13 cellular contexts compared by ENCODE assay signal in genomic region chr11:68011046-68011943, GRCh38. TPM values are rescaled to one million over a fixed set of nuclear protein-coding genes. Genes with fewer than 3 reads are reported as not detected.
DNase-seq lines count a peak whose midpoint lies in the region; ATAC-seq, FAIRE-seq and TF ChIP-seq lines count a peak whose summit lies in the region.
"Had no signal": no experiment of that assay in that cellular context is flagged by ENCODE, and none has a peak within 500 bp of the region (broad histone marks: within the 10 kb centered on the region; RNA-seq: fewer than 3 reads in every experiment).

No MANE protein-coding gene starts in this region.

- FAIRE-seq in RCC 7860 (lab: Jason Lieb, UNC), result no peak
- FAIRE-seq: D721Med had no signal

- H3K27ac Mint-ChIP-seq in activated CD8-positive, alpha-beta T cell treated with anti-CD3 and anti-CD28 coated beads, Interleukin-2, amount 10 ng/mL, durations not matched to agents 7 days and 5 days, result no peak overlapping the region
- no peak overlapping the region for H3K27ac Mint-ChIP-seq in activated naive CD4-positive, alpha-beta T cell treated with anti-CD3 and anti-CD28 coated beads for 36 hours
- H3K27ac Mint-ChIP-seq: activated T-cell treated with anti-CD3 and anti-CD28 coated beads, Interleukin-2, amount 50 U/mL, for 72 hours; stimulated activated naive CD8-positive, alpha-beta T cell treated with anti-CD3 and anti-CD28 coated beads, Interleukin-15, Interleukin-2, amounts not matched to agents 100 ng/mL and 50 ng/mL, for 24 hours had no signal

- no peaks in the 10 kb centered on the region for H3K27me3 Mint-ChIP-seq in activated CD8-positive, alpha-beta T cell treated with anti-CD3 and anti-CD28 coated beads, Interleukin-2, amount 10 ng/mL, durations not matched to agents 7 days and 5 days (ENCODE audit: low read depth)
- peaks cover 4% of the 10 kb centered on the region for H3K27me3 Mint-ChIP-seq in activated naive CD4-positive, alpha-beta T cell treated with anti-CD3 and anti-CD28 coated beads for 36 hours (ENCODE audit: low read depth)
- H3K27me3 Mint-ChIP-seq: stimulated activated naive CD8-positive, alpha-beta T cell treated with anti-CD3 and anti-CD28 coated beads, Interleukin-15, Interleukin-2, amounts not matched to agents 100 ng/mL and 50 ng/mL, for 24 hours had no signal

- peaks cover 98% of the 10 kb centered on the region for H3K4me1 ChIP-seq in BLaER1

- no peak overlapping the region for H3K4me3 Mint-ChIP-seq in activated CD8-positive, alpha-beta T cell treated with anti-CD3 and anti-CD28 coated beads, Interleukin-2, amount 10 ng/mL, durations not matched to agents 7 days and 5 days
- no peak overlapping the region for H3K4me3 Mint-ChIP-seq in activated naive CD4-positive, alpha-beta T cell treated with anti-CD3 and anti-CD28 coated beads for 36 hours
- H3K4me3 Mint-ChIP-seq: activated T-cell treated with anti-CD3 and anti-CD28 coated beads, Interleukin-2, amount 50 U/mL, for 72 hours; stimulated activated naive CD8-positive, alpha-beta T cell treated with anti-CD3 and anti-CD28 coated beads, Interleukin-15, Interleukin-2, amounts not matched to agents 100 ng/mL and 50 ng/mL, for 24 hours had no signal

- peaks cover 18% of the 10 kb centered on the region for H3K4me1 Mint-ChIP-seq in activated CD8-positive, alpha-beta T cell treated with anti-CD3 and anti-CD28 coated beads, Interleukin-2, amount 10 ng/mL, durations not matched to agents 7 days and 5 days (ENCODE audit: low read depth)
- peaks cover 10% of the 10 kb centered on the region for H3K4me1 Mint-ChIP-seq in activated naive CD4-positive, alpha-beta T cell treated with anti-CD3 and anti-CD28 coated beads for 36 hours (ENCODE audit: low read depth)

- TF ChIP-seq CTCF in fibroblast of mammary gland (conservative IDR thresholded peaks at IDR 0.05; ENCODE audit: control insufficient read depth, insufficient read depth, low read depth, low read length), result no peak

- H3K9me3 ChIP-seq in BLaER1, result no peaks in the 10 kb centered on the region

- H3K9ac ChIP-seq in BLaER1, result peak overlapping the region; percentile 84

- H3K4me3 ChIP-seq in BLaER1, result peak overlapping the region; percentile 67
- peak overlapping the region; percentile 47 for H3K4me3 ChIP-seq in fibroblast of mammary gland (ENCODE audit: control insufficient read depth, low read depth, low read length)

- no peaks in the 10 kb centered on the region for H4K20me1 ChIP-seq in BLaER1

- intact Hi-C loops in sciatic nerve (cut with DNase I) (no loop called here), posterior vena cava (cut with DNase I) (no loop called here)
- intact Hi-C loops in activated naive CD4-positive, alpha-beta T cell treated with anti-CD3 and anti-CD28 coated beads for 36 hours (cut with micrococcal nuclease), result no loop called here

- no peaks in the 10 kb centered on the region for H3K9me3 Mint-ChIP-seq in activated CD8-positive, alpha-beta T cell treated with anti-CD3 and anti-CD28 coated beads, Interleukin-2, amount 10 ng/mL, durations not matched to agents 7 days and 5 days (ENCODE audit: insufficient read depth)
- no peaks in the 10 kb centered on the region for H3K9me3 Mint-ChIP-seq in activated naive CD4-positive, alpha-beta T cell treated with anti-CD3 and anti-CD28 coated beads for 36 hours
- H3K9me3 Mint-ChIP-seq: activated T-cell treated with anti-CD3 and anti-CD28 coated beads, Interleukin-2, amount 50 U/mL, for 72 hours; stimulated activated naive CD8-positive, alpha-beta T cell treated with anti-CD3 and anti-CD28 coated beads, Interleukin-15, Interleukin-2, amounts not matched to agents 100 ng/mL and 50 ng/mL, for 24 hours had no signal

- peak overlapping the region; percentile 100 for H3K4me2 ChIP-seq in BLaER1

- H3K27me3 ChIP-seq in BLaER1, result no peaks in the 10 kb centered on the region

- CTCF ChIA-PET in activated CD8-positive, alpha-beta T cell treated with anti-CD3 and anti-CD28 coated beads, Interleukin-2, amount 10 ng/mL, durations not matched to agents 7 days and 5 days (lab: Charles Lee), result interaction anchor here (0.8 to 1.3 kb wide), 2 partner anchors 13 to 195 kb away, joined by 4 to 5 read pairs; no protein-coding TSS in a partner anchor
- CTCF ChIA-PET in activated naive CD4-positive, alpha-beta T cell treated with anti-CD3 and anti-CD28 coated beads for 36 hours (lab: Charles Lee), result no interaction called here

- no peaks in the 10 kb centered on the region for H3K36me3 Mint-ChIP-seq in activated CD8-positive, alpha-beta T cell treated with anti-CD3 and anti-CD28 coated beads, Interleukin-2, amount 10 ng/mL, durations not matched to agents 7 days and 5 days (ENCODE audit: low read depth)
- H3K36me3 Mint-ChIP-seq in activated naive CD4-positive, alpha-beta T cell treated with anti-CD3 and anti-CD28 coated beads for 36 hours (ENCODE audit: low read depth), result no peaks in the 10 kb centered on the region

- H3K36me3 ChIP-seq in BLaER1, result 0 out of 2 replicates have a peak, but pooled peaks cover 5% of the 10 kb centered on the region

- no peak for ATAC-seq in sciatic nerve
- ATAC-seq in activated CD8-positive, alpha-beta T cell treated with anti-CD3 and anti-CD28 coated beads, Interleukin-2, amount 10 ng/mL, durations not matched to agents 7 days and 5 days, result no peak
- ATAC-seq: activated T-cell treated with anti-CD3 and anti-CD28 coated beads, Interleukin-2, amount 50 U/mL, for 72 hours had no signal

- POLR2A ChIA-PET in activated CD8-positive, alpha-beta T cell treated with anti-CD3 and anti-CD28 coated beads, Interleukin-2, amount 10 ng/mL, durations not matched to agents 7 days and 5 days (lab: Charles Lee), result no interaction called here

- peak overlapping the region; percentile 96 for H3K27ac ChIP-seq in BLaER1

- peak; percentile 5 for DNase-seq in RCC 7860 (ENCODE audit: low spot score)
- no peak for DNase-seq in fibroblast of mammary gland (ENCODE audit: low read depth)
- peak; percentile 55 for DNase-seq in sciatic nerve (ENCODE audit: low spot score)
- no peak for DNase-seq in posterior vena cava (ENCODE audit: low spot score)
- DNase-seq in activated CD8-positive, alpha-beta T cell treated with anti-CD3 and anti-CD28 coated beads, Interleukin-2, amount 10 ng/mL, durations not matched to agents 7 days and 5 days, result no peak
- no peak for DNase-seq in NCI-H2171 (lab: John Stamatoyannopoulos, UW)
- no peak for DNase-seq in activated naive CD4-positive, alpha-beta T cell treated with anti-CD3 and anti-CD28 coated beads for 36 hours
- DNase-seq: activated T-cell treated with anti-CD3 and anti-CD28 coated beads, Interleukin-2, amount 50 U/mL, for 72 hours; NCI-H1048; occipital lobe had no signal

RNA-seq across cellular contexts. Expression of gene ALDH3B1, which starts 1.2 kb away (rescaled TPM):
- total RNA-seq in sciatic nerve (46.7 TPM), posterior vena cava (10 to 100 TPM; 11.2 to 15.0 TPM)
- total RNA-seq in activated CD8-positive, alpha-beta T cell treated with anti-CD3 and anti-CD28 coated beads, Interleukin-2, amount 10 ng/mL, durations not matched to agents 7 days and 5 days, result not detected
- not detected for total RNA-seq in activated naive CD4-positive, alpha-beta T cell treated with anti-CD3 and anti-CD28 coated beads for 36 hours

RNA-seq across cellular contexts. Expression of gene UNC93B1, which starts 7.4 kb away (rescaled TPM):
- total RNA-seq in sciatic nerve, result 37.0 TPM
- total RNA-seq in posterior vena cava, result 10 to 100 TPM; 15.9 to 28.5 TPM
- 10 to 100 TPM; 27.8 to 29.8 TPM for total RNA-seq in activated CD8-positive, alpha-beta T cell treated with anti-CD3 and anti-CD28 coated beads, Interleukin-2, amount 10 ng/mL, durations not matched to agents 7 days and 5 days
- total RNA-seq in activated naive CD4-positive, alpha-beta T cell treated with anti-CD3 and anti-CD28 coated beads for 36 hours, result 10 to 100 TPM; 18.4 to 19.0 TPM

RNA-seq across cellular contexts. Expression of gene NDUFS8, which starts 19.2 kb away (rescaled TPM):
- total RNA-seq in sciatic nerve (63.9 TPM), posterior vena cava (100 to 1,000 TPM in 1 of 2 donors, 10 to 100 TPM in 1; 95.3 to 101 TPM)
- total RNA-seq in activated CD8-positive, alpha-beta T cell treated with anti-CD3 and anti-CD28 coated beads, Interleukin-2, amount 10 ng/mL, durations not matched to agents 7 days and 5 days, result 100 to 1,000 TPM; 146 to 163 TPM
- 100 to 1,000 TPM; 142 to 162 TPM for total RNA-seq in activated naive CD4-positive, alpha-beta T cell treated with anti-CD3 and anti-CD28 coated beads for 36 hours

RNA-seq across cellular contexts. Expression of gene TCIRG1, which starts 27.5 kb away (rescaled TPM):
- total RNA-seq in sciatic nerve, result 128 TPM
- 100 to 1,000 TPM in 1 of 2 donors, 10 to 100 TPM in 1; 80.8 to 105 TPM for total RNA-seq in posterior vena cava
- total RNA-seq in activated CD8-positive, alpha-beta T cell treated with anti-CD3 and anti-CD28 coated beads, Interleukin-2, amount 10 ng/mL, durations not matched to agents 7 days and 5 days, result 100 to 1,000 TPM; 238 to 263 TPM
- 100 to 1,000 TPM; 137 to 141 TPM for total RNA-seq in activated naive CD4-positive, alpha-beta T cell treated with anti-CD3 and anti-CD28 coated beads for 36 hours

Comparison
In these comparisons a context has a peak if more than half of its experiments do, and no peak if none do; other contexts are left out.
1. DNase-seq: peak in RCC 7860 (single experiment) and sciatic nerve (single experiment); none in fibroblast of mammary gland (single experiment), posterior vena cava (single experiment), activated CD8-positive, alpha-beta T cell treated with anti-CD3 and anti-CD28 coated beads, Interleukin-2, amount 10 ng/mL, durations not matched to agents 7 days and 5 days (single experiment), NCI-H2171 (single experiment) and activated naive CD4-positive, alpha-beta T cell treated with anti-CD3 and anti-CD28 coated beads for 36 hours (single experiment).
2. RNA of gene ALDH3B1, which starts 1.2 kb away (total RNA-seq): 46.7 TPM in sciatic nerve (single experiment) and 11.2 to 15.0 TPM in posterior vena cava; not detected in activated CD8-positive, alpha-beta T cell treated with anti-CD3 and anti-CD28 coated beads, Interleukin-2, amount 10 ng/mL, durations not matched to agents 7 days and 5 days and not detected in activated naive CD4-positive, alpha-beta T cell treated with anti-CD3 and anti-CD28 coated beads for 36 hours; every median in the first group is over 10 times any median in the second.